ENCODE assay signal across 8 cellular contexts in genomic region chr13:91398413-91399188, GRCh38. TPM values are rescaled to one million over a fixed set of nuclear protein-coding genes. Genes with fewer than 3 reads are reported as not detected.
DNase-seq lines count a peak whose midpoint lies in the region; ATAC-seq and TF ChIP-seq lines count a peak whose summit lies in the region.

Gene GPC5 (plus strand): TSS chr13:91398621.

- peaks cover 63% of the 10 kb centered on the region for H3K27me3 Mint-ChIP-seq in activated T-helper 1 cell treated with anti-CD3 and anti-CD28 coated beads, Interleukin-12 subunit alpha, Interleukin-12 subunit beta, Interleukin-2, Interleukin-4 antibody, amounts not matched to agents 30 ng/mL and 10 ng/mL and 1 ng/mL, durations not matched to agents 14 hours and 24 hours and 36 hours (ENCODE audit: insufficient read depth)
- H3K27me3 Mint-ChIP-seq in neural progenitor cell (ENCODE audit: insufficient read depth, low read depth) = peaks cover 27% of the 10 kb centered on the region

- TF ChIP-seq CTCF in Panc1 (IDR thresholded peaks at IDR 0.05) (no peak), fibroblast of villous mesenchyme (IDR thresholded peaks at IDR 0.05; ENCODE audit: insufficient read depth, low read depth, low read length) (no peak), neural progenitor cell (IDR thresholded peaks at IDR 0.05) (no peak)

- no peaks in the 10 kb centered on the region for H3K4me1 ChIP-seq in Panc1 (ENCODE audit: control insufficient read depth, insufficient read depth, low read length)
- no peaks in the 10 kb centered on the region for H3K4me1 ChIP-seq in neural progenitor cell
- H3K4me1 ChIP-seq in stomach smooth muscle (ENCODE audit: control insufficient read depth, insufficient read depth, low read length) = peaks cover 4% of the 10 kb centered on the region

- intact Hi-C loops in Panc1 (cut with micrococcal nuclease; ENCODE audit: unreplicated experiment) = no loop called here
- intact Hi-C loops in activated T-helper 1 cell treated with anti-CD3 and anti-CD28 coated beads, Interleukin-12 subunit alpha, Interleukin-12 subunit beta, Interleukin-2, Interleukin-4 antibody, amounts not matched to agents 30 ng/mL and 10 ng/mL and 1 ng/mL, durations not matched to agents 14 hours and 24 hours and 36 hours (cut with micrococcal nuclease) = loop anchor here (1.0 to 2.0 kb wide), 3 partner anchors 24 to 85 kb away; partner anchors contain the start of gene MIR17HG

- peak within 1 kb of the TSS; percentile 36 to 45 for H3K4me3 ChIP-seq in Panc1 (ENCODE audit: low read depth in 2 of 2, low read length in 2 of 2)
- peak within 1 kb of the TSS; percentile 57 for H3K4me3 ChIP-seq in fibroblast of villous mesenchyme (ENCODE audit: low read depth, low read length)
- peak within 1 kb of the TSS; percentile 62 for H3K4me3 ChIP-seq in neural progenitor cell
- H3K4me3 ChIP-seq in stomach smooth muscle (ENCODE audit: low read length in 2 of 2) = peak within 1 kb of the TSS; percentile 50 to 69

- H3K27ac ChIP-seq in Panc1 (ENCODE audit: low read length) (no peak within 1 kb of the TSS), neural progenitor cell (no peak within 1 kb of the TSS), stomach smooth muscle (ENCODE audit: low read length) (no peak within 1 kb of the TSS)

- CTCF ChIA-PET in Panc1 (lab: Charles Lee) = no interaction called here

- peak within 1 kb of the TSS; percentile 74 for H2AFZ ChIP-seq in neural progenitor cell (replicated peaks)

- in situ Hi-C loops in Panc1 (cut with HindIII; ENCODE audit: low pct_unique_long_range_greater_than_20kb, low sequenced_read_pairs) = no loop called here

- peak within 1 kb of the TSS; percentile 90 for H3K4me2 ChIP-seq in neural progenitor cell

- POLR2A ChIA-PET in Panc1 (lab: Charles Lee) = no interaction called here

- H3K4me1 Mint-ChIP-seq in activated T-helper 1 cell treated with anti-CD3 and anti-CD28 coated beads, Interleukin-12 subunit alpha, Interleukin-12 subunit beta, Interleukin-2, Interleukin-4 antibody, amounts not matched to agents 30 ng/mL and 10 ng/mL and 1 ng/mL, durations not matched to agents 14 hours and 24 hours and 36 hours (ENCODE audit: low read depth) = peaks cover 15% of the 10 kb centered on the region
- peaks cover 5% of the 10 kb centered on the region for H3K4me1 Mint-ChIP-seq in neural progenitor cell

- H3K4me3 Mint-ChIP-seq in activated T-helper 1 cell treated with anti-CD3 and anti-CD28 coated beads, Interleukin-12 subunit alpha, Interleukin-12 subunit beta, Interleukin-2, Interleukin-4 antibody, amounts not matched to agents 30 ng/mL and 10 ng/mL and 1 ng/mL, durations not matched to agents 14 hours and 24 hours and 36 hours = peak within 1 kb of the TSS; percentile 76
- peak within 1 kb of the TSS; percentile 86 for H3K4me3 Mint-ChIP-seq in neural progenitor cell

- no peaks in the 10 kb centered on the region for H3K9me3 Mint-ChIP-seq in activated T-helper 1 cell treated with anti-CD3 and anti-CD28 coated beads, Interleukin-12 subunit alpha, Interleukin-12 subunit beta, Interleukin-2, Interleukin-4 antibody, amounts not matched to agents 30 ng/mL and 10 ng/mL and 1 ng/mL, durations not matched to agents 14 hours and 24 hours and 36 hours
- H3K9me3 Mint-ChIP-seq in neural progenitor cell = no peaks in the 10 kb centered on the region

- no peaks in the 10 kb centered on the region for H3K36me3 Mint-ChIP-seq in activated T-helper 1 cell treated with anti-CD3 and anti-CD28 coated beads, Interleukin-12 subunit alpha, Interleukin-12 subunit beta, Interleukin-2, Interleukin-4 antibody, amounts not matched to agents 30 ng/mL and 10 ng/mL and 1 ng/mL, durations not matched to agents 14 hours and 24 hours and 36 hours (ENCODE audit: low read depth)
- no peaks in the 10 kb centered on the region for H3K36me3 Mint-ChIP-seq in neural progenitor cell

- peaks cover 11% of the 10 kb centered on the region for H3K27me3 ChIP-seq in Panc1 (ENCODE audit: control insufficient read depth, insufficient read depth, low read length)
- peaks cover 99% of the 10 kb centered on the region for H3K27me3 ChIP-seq in neural progenitor cell
- peaks cover 34 to 37% of the 10 kb centered on the region in 2 donors for H3K27me3 ChIP-seq in stomach smooth muscle (ENCODE audit: control insufficient read depth in 1 of 2, insufficient read depth in 2 of 2, low read length in 2 of 2)

- no TSS peak for BruUV-seq in Panc1 (replicated peaks; lab: Mats Ljungman, UMichigan)

- no peaks in the 10 kb centered on the region for H3K36me3 ChIP-seq in Panc1 (ENCODE audit: control insufficient read depth, insufficient read depth, low read length)
- H3K36me3 ChIP-seq in neural progenitor cell = no peaks in the 10 kb centered on the region
- H3K36me3 ChIP-seq in stomach smooth muscle (ENCODE audit: control insufficient read depth in 2 of 2, insufficient read depth in 2 of 2, low read length in 2 of 2) = no peaks in the 10 kb centered on the region

- H3K9ac ChIP-seq in neural progenitor cell = no peak within 1 kb of the TSS
- H3K9ac ChIP-seq in stomach smooth muscle (ENCODE audit: low read length in 2 of 2) = no peak within 1 kb of the TSS

- no peaks in the 10 kb centered on the region for H3F3A ChIP-seq in neural progenitor cell (ENCODE audit: low read depth)

- peak; percentile 92 for ATAC-seq in GM19468 (IDR thresholded peaks at IDR 0.05; ENCODE audit: extremely low read depth, unreplicated experiment)
- ATAC-seq in HG03575 (IDR thresholded peaks at IDR 0.05; ENCODE audit: extremely low read depth, insufficient number of reproducible peaks, low FRiP score, unreplicated experiment) = peak; percentile 70
- peak; percentile 99 for ATAC-seq in Panc1

- no peak within 1 kb of the TSS for H3K27ac Mint-ChIP-seq in activated T-helper 1 cell treated with anti-CD3 and anti-CD28 coated beads, Interleukin-12 subunit alpha, Interleukin-12 subunit beta, Interleukin-2, Interleukin-4 antibody, amounts not matched to agents 30 ng/mL and 10 ng/mL and 1 ng/mL, durations not matched to agents 14 hours and 24 hours and 36 hours
- H3K27ac Mint-ChIP-seq in neural progenitor cell = no peak within 1 kb of the TSS

- H3K9me3 ChIP-seq in Panc1 (ENCODE audit: control insufficient read depth, insufficient read depth, low read depth, low read length) (no peaks in the 10 kb centered on the region), neural progenitor cell (ENCODE audit: low read depth) (no peaks in the 10 kb centered on the region), stomach smooth muscle (ENCODE audit: control insufficient read depth in 2 of 2, low read length in 2 of 2) (no peaks in the 10 kb centered on the region)

- DNase-seq in COLO668 (lab: John Stamatoyannopoulos, UW; ENCODE audit: unreplicated experiment) (peak; percentile 90), Panc1 (ENCODE audit: low read depth, low spot score) (no peak), fibroblast of villous mesenchyme (ENCODE audit: low read depth) (peak; percentile 52), neural progenitor cell (ENCODE audit: low spot score) (peak; percentile 88)
- peak; percentile 79 for DNase-seq in activated T-helper 1 cell treated with anti-CD3 and anti-CD28 coated beads, Interleukin-12 subunit alpha, Interleukin-12 subunit beta, Interleukin-2, Interleukin-4 antibody, amounts not matched to agents 30 ng/mL and 10 ng/mL and 1 ng/mL, durations not matched to agents 14 hours and 24 hours and 36 hours (ENCODE audit: low spot score)

- no peaks in the 10 kb centered on the region for H3K79me2 ChIP-seq in neural progenitor cell (ENCODE audit: low read depth)

- peaks cover 16% of the 10 kb centered on the region for H4K20me1 ChIP-seq in neural progenitor cell (ENCODE audit: low read depth)

RNA-seq across cellular contexts. Expression of gene GPC5, which starts in this region (rescaled TPM):
- total RNA-seq in Panc1 (2021; ENCODE audit: unreplicated experiment) (0.26 TPM), fibroblast of villous mesenchyme (not detected in 2 replicates), neural progenitor cell (ENCODE audit: low replicate concordance) (0.07 and 0.77 TPM in 2 replicates)
- not detected for polyA plus RNA-seq in Panc1 (2012; ENCODE audit: insufficient read length)
- total RNA-seq in activated T-helper 1 cell treated with anti-CD3 and anti-CD28 coated beads, Interleukin-12 subunit alpha, Interleukin-12 subunit beta, Interleukin-2, Interleukin-4 antibody, amounts not matched to agents 30 ng/mL and 10 ng/mL and 1 ng/mL, durations not matched to agents 14 hours and 24 hours and 36 hours = 0.22 TPM in 1 of 2 replicates, not detected in the other

Comparison
In these comparisons a context has a peak if more than half of its experiments do, and no peak if none do; other contexts are left out.
1. Peak in ATAC-seq and H3K4me3 ChIP-seq in Panc1; RNA of the gene not detected or under 1 TPM.
2. Peak in DNase-seq in activated T-helper 1 cell treated with anti-CD3 and anti-CD28 coated beads, Interleukin-12 subunit alpha, Interleukin-12 subunit beta, Interleukin-2, Interleukin-4 antibody, amounts not matched to agents 30 ng/mL and 10 ng/mL and 1 ng/mL, durations not matched to agents 14 hours and 24 hours and 36 hours; RNA of the gene not detected or under 1 TPM.
3. Peak in DNase-seq and H3K4me3 ChIP-seq in fibroblast of villous mesenchyme; RNA of the gene not detected or under 1 TPM.
4. Peak in DNase-seq, H3K4me3 ChIP-seq and H3K4me2 ChIP-seq in neural progenitor cell; RNA of the gene not detected or under 1 TPM.